In the genomic region with DNA sequence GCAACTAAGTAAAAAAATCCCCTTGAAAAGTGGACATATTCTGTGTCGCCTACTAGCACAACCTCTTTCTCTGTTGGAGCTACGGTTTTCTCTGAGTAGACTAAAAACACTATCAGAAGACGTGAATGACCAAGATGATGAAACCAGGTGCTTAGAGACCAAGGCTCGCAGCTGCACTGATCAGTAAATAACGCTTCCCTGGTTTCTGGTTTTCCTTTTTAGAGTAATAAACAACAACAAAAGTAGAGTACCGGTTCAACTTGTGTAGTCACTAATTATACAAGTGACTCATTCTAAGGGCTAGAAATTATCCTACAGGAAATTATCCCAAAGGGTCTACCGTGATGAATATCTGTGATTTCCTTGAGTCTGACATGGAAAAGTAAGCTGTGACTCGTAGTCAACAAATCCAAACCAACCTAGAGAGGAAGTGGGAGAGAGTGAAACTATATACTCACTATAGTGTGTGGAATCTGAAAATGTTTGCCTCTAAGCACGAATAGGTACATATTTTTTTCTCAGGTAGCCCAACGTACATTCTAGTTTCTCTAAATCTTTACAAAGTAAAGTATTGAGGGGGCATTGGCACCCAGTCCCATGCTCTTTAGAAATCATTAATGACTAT, we compare ENCODE assay signal across 10 cellular contexts. TPM values are rescaled to one million over a fixed set of nuclear protein-coding genes. Genes with fewer than 3 reads are reported as not detected.
DNase-seq lines count a peak whose midpoint lies in the region; ATAC-seq and TF ChIP-seq lines count a peak whose summit lies in the region.
"Had no signal": no experiment of that assay in that cellular context is flagged by ENCODE, and none has a peak within 500 bp of the region (broad histone marks: within the 10 kb centered on the region; RNA-seq: fewer than 3 reads in every experiment).

No MANE protein-coding gene starts in this region.

- H3K36me3 ChIP-seq in KMS-11 (ENCODE audit: insufficient read depth) (no peaks in the 10 kb centered on the region), mucosa of descending colon (ENCODE audit: low read depth) (no peaks in the 10 kb centered on the region), SJCRH30 (no peaks in the 10 kb centered on the region)
- H3K36me3 ChIP-seq: heart left ventricle, SJSA1, upper lobe of left lung had no signal

- H3K9me3 ChIP-seq in mucosa of descending colon (no peaks in the 10 kb centered on the region), SJCRH30 (replicated peaks) (no peaks in the 10 kb centered on the region)
- H3K9me3 ChIP-seq: heart left ventricle, SJSA1, upper lobe of left lung had no signal

- H3K4me1 ChIP-seq in KMS-11 (ENCODE audit: low read depth, poor library complexity, severe bottlenecking) (peaks cover 97% of the 10 kb centered on the region), mucosa of descending colon (ENCODE audit: low read depth) (no peaks in the 10 kb centered on the region), SJCRH30 (peaks cover 33% of the 10 kb centered on the region)

- TF ChIP-seq CTCF in KMS-11 (conservative IDR thresholded peaks at IDR 0.05; ENCODE audit: low read depth, low read length): no peak
- TF ChIP-seq CTCF in mucosa of descending colon (IDR thresholded peaks at IDR 0.05): no peak

- H3K27ac ChIP-seq in KMS-11 (peak overlapping the region; percentile 96), SJCRH30 (no peak overlapping the region), caudate nucleus (ENCODE audit: low read depth, low read length) (no peak overlapping the region)
- H3K27ac ChIP-seq: heart left ventricle, SJSA1, upper lobe of left lung had no signal

- intact Hi-C loops in mucosa of descending colon (cut with DNase I, micrococcal nuclease): no loop called here

- peaks cover 64% of the 10 kb centered on the region for H3K79me2 ChIP-seq in KMS-11 (ENCODE audit: insufficient read depth, low read depth)

- H3K9ac ChIP-seq in KMS-11: peak overlapping the region; percentile 45

- ATAC-seq in GM19035 (IDR thresholded peaks at IDR 0.05; ENCODE audit: unreplicated experiment) (peak; percentile 57), HG02623 (IDR thresholded peaks at IDR 0.05; ENCODE audit: unreplicated experiment) (peak; percentile 59), mucosa of descending colon (peak; percentile 21)

- DNase-seq in mucosa of descending colon (no peak), SJCRH30 (no peak), NCI-H146 (lab: John Stamatoyannopoulos, UW) (no peak), caudate nucleus (lab: John Stamatoyannopoulos, UW) (no peak)
- DNase-seq: heart left ventricle, upper lobe of left lung had no signal

- H3K4me3 ChIP-seq in KMS-11 (IDR thresholded peaks at IDR 0.05; ENCODE audit: insufficient read depth, low read depth, low read length) (peak overlapping the region; percentile 46), mucosa of descending colon (no peak overlapping the region), SJCRH30 (no peak overlapping the region)
- H3K4me3 ChIP-seq: heart left ventricle, SJSA1, upper lobe of left lung had no signal

- no peaks in the 10 kb centered on the region for H3K27me3 ChIP-seq in KMS-11 (ENCODE audit: insufficient read depth, low read depth)
- H3K27me3 ChIP-seq in SJCRH30: no peaks in the 10 kb centered on the region
- H3K27me3 ChIP-seq: heart left ventricle, SJSA1, upper lobe of left lung had no signal

- H2AFZ ChIP-seq in KMS-11 (ENCODE audit: low read depth): peak overlapping the region; percentile 4; the same call in 1 of the 2 replicates

- peak overlapping the region; percentile 99 for H3K4me2 ChIP-seq in KMS-11

- no peaks in the 10 kb centered on the region for H4K20me1 ChIP-seq in KMS-11 (ENCODE audit: insufficient read depth)

RNA-seq across cellular contexts. Expression of gene RASGRP3, which starts 17.8 kb away (rescaled TPM):
- total RNA-seq in mucosa of descending colon: 1 to 10 TPM; 3.8 to 6.1 (median 5.4) TPM
- 2.0 and 2.8 TPM in 2 replicates for total RNA-seq in SJCRH30 (2014; rRNA removed; shearing (Covaris generic))
